8 cellular contexts compared by ENCODE assay signal in the genomic region with DNA sequence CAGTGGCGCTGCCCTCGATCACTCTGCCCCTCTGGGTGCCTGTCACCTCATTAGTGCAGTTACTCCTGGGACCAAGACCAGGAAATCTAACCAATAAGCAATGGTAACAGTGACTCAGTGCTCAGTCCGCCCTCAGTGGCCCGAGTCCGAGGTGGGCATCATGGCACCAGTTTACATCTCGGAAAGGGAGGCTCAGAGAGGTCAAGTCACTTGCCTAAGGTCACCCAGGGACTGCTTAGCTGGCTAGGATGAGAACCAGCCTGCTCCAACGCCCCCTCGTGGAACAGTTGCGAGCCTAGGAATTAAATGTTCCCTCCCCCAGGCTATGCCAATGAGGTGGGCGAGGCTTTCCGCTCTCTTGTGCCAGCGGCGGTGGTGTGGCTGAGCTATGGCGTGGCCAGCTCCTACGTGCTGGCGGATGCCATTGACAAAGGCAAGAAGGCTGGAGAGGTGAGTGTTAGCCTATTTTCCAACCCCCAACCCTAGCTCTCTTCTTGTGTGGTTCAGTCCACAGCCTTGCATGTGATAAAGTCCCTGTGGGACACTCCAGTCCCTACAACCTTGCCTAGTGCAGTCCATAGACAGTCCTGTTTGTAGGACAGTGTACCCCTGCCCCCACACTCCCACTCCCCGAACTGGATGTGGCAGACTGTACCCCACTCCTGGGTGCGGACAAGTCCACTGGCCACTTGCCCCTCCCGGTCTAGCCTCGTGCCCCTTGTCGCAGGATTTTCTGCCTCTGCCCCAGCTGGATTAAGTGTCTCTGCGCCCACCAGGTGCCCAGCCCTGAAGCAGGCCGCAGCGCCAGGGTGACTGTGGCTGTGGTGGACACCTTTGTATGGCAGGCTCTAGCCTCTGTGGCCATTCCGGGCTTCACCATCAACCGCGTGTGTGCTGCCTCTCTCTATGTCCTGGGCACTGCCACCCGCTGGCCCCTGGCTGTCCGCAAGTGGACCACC. TPM values are rescaled to one million over a fixed set of nuclear protein-coding genes. Genes with fewer than 3 reads are reported as not detected.
A peak's percentile ranks its signal among the peaks of the same experiment; 100 is the strongest.
DNase-seq lines count a peak whose midpoint lies in the region; ATAC-seq lines count a peak whose summit lies in the region.

No MANE protein-coding gene starts in this region.

- no peaks in the 10 kb centered on the region for H3K9me3 ChIP-seq in endocrine pancreas (ENCODE audit: control insufficient read depth, low read length)

- peak; percentile 81 for DNase-seq in Ammon's horn (ENCODE audit: low spot score)
- DNase-seq in HT-29 (ENCODE audit: low spot score), result peak; percentile 92
- DNase-seq in NOMO-1 treated with dmso at 0.1 percent for 144 hours (lab: John Stamatoyannopoulos, UW; ENCODE audit: unreplicated experiment), result peak; percentile 42
- DNase-seq in activated CD8-positive, alpha-beta memory T cell treated with anti-CD3 and anti-CD28 coated beads, Interleukin-2, amount 50 U/mL, for 1 hour (ENCODE audit: extremely low read depth), result peak; percentile 89
- DNase-seq in midbrain (lab: John Stamatoyannopoulos, UW), result peak; percentile 44
- peak; percentile 82 to 84 for DNase-seq in stimulated activated CD8-positive, alpha-beta memory T cell treated with anti-CD3 and anti-CD28 coated beads, Interleukin-15, amount 100 ng/mL, for 48 hours (ENCODE audit: low read depth in 2 of 2)

- H3K9ac ChIP-seq in endocrine pancreas (ENCODE audit: control insufficient read depth, insufficient read depth, low read length), result no peak overlapping the region

- no peaks in the 10 kb centered on the region for H3K36me3 ChIP-seq in endocrine pancreas (ENCODE audit: control insufficient read depth, insufficient read depth, low read length)

- no peak for ATAC-seq in GM21717 (IDR thresholded peaks at IDR 0.05; ENCODE audit: unreplicated experiment)

- no peaks in the 10 kb centered on the region for H3K27me3 ChIP-seq in endocrine pancreas (ENCODE audit: control insufficient read depth, insufficient read depth, low read length)

- peaks cover 4% of the 10 kb centered on the region for H3K4me1 ChIP-seq in endocrine pancreas (ENCODE audit: control insufficient read depth, insufficient read depth, low read length)

- peak overlapping the region; percentile 32 for H3K4me3 ChIP-seq in endocrine pancreas (ENCODE audit: control insufficient read depth, insufficient read depth, low read length)

RNA-seq across cellular contexts. Expression of gene MTFP1, which starts 1.1 kb away (rescaled TPM):
- total RNA-seq in HT-29 (2014; rRNA removed; shearing (Covaris generic)), result 43.7 and 46.8 TPM in 2 replicates

RNA-seq across cellular contexts. Expression of gene SEC14L2, which starts 29.9 kb away (rescaled TPM):
- 2.2 and 3.0 TPM in 2 replicates for total RNA-seq in HT-29 (2014; rRNA removed; shearing (Covaris generic))

RNA-seq across cellular contexts. Expression of gene RNF215, which starts 39.5 kb away (rescaled TPM):
- 4.8 and 9.5 TPM in 2 replicates for total RNA-seq in HT-29 (2014; rRNA removed; shearing (Covaris generic))

RNA-seq across cellular contexts. Expression of gene SEC14L3, which starts 45.1 kb away (rescaled TPM):
- not detected in 2 replicates for total RNA-seq in HT-29 (2014; rRNA removed; shearing (Covaris generic))

Comparison
In these comparisons a context has a peak if more than half of its experiments do, and no peak if none do; other contexts are left out.
1. DNase-seq: peak in every context shown above with its lines; median percentile 92 in HT-29; 89 in activated CD8-positive, alpha-beta memory T cell treated with anti-CD3 and anti-CD28 coated beads, Interleukin-2, amount 50 U/mL, for 1 hour; 83 in stimulated activated CD8-positive, alpha-beta memory T cell treated with anti-CD3 and anti-CD28 coated beads, Interleukin-15, amount 100 ng/mL, for 48 hours; 81 in Ammon's horn; 44 in midbrain; 42 in NOMO-1 treated with dmso at 0.1 percent for 144 hours.